ENCODE assay signal across 14 cellular contexts in genomic region chr12:89493650-89494302, GRCh38. TPM values are rescaled to one million over a fixed set of nuclear protein-coding genes. Genes with fewer than 3 reads are reported as not detected.
DNase-seq lines count a peak whose midpoint lies in the region; ATAC-seq and TF ChIP-seq lines count a peak whose summit lies in the region.
"Had no signal": no experiment of that assay in that cellular context is flagged by ENCODE, and none has a peak within 500 bp of the region (broad histone marks: within the 10 kb centered on the region; RNA-seq: fewer than 3 reads in every experiment).

No MANE protein-coding gene starts in this region.

- H3K4me1 Mint-ChIP-seq in activated naive CD4-positive, alpha-beta T cell treated with anti-CD3 and anti-CD28 coated beads, Interleukin-2, amount 10 ng/mL, durations not matched to agents 7 days and 5 days = peaks cover 14% of the 10 kb centered on the region
- peaks cover 25% of the 10 kb centered on the region for H3K4me1 Mint-ChIP-seq in activated naive CD8-positive, alpha-beta T cell treated with anti-CD3 and anti-CD28 coated beads, Interleukin-2, amount 50 U/mL, for 24 hours

- intact Hi-C loops in stomach (cut with DNase I; ENCODE audit: low total_unique reads) (no loop called here), upper lobe of right lung (cut with DNase I) (no loop called here)

- peaks cover 5 to 18% of the 10 kb centered on the region in 2 donors for H3K36me3 Mint-ChIP-seq in activated naive CD4-positive, alpha-beta T cell treated with anti-CD3 and anti-CD28 coated beads, Interleukin-2, amount 50 U/mL, for 72 hours
- H3K36me3 Mint-ChIP-seq in activated naive CD4-positive, alpha-beta T cell treated with anti-CD3 and anti-CD28 coated beads, Interleukin-2, amount 10 ng/mL, durations not matched to agents 7 days and 5 days = peaks cover 39% of the 10 kb centered on the region
- H3K36me3 Mint-ChIP-seq in activated naive CD8-positive, alpha-beta T cell treated with anti-CD3 and anti-CD28 coated beads, Interleukin-2, amount 50 U/mL, for 24 hours (ENCODE audit: low read depth) = peaks cover 19% of the 10 kb centered on the region

- no peak for TF ChIP-seq EP300 in stomach (IDR thresholded peaks at IDR 0.05)

- 47 to 64% (median 59%) methylated on average over 5 of the region's 5 CpGs for WGBS in stomach, 5 donors

- H3K9me3 ChIP-seq in stomach (no peaks in the 10 kb centered on the region), upper lobe of right lung (no peaks in the 10 kb centered on the region), WERI-Rb-1 (ENCODE audit: severe bottlenecking) (no peaks in the 10 kb centered on the region)
- H3K9me3 ChIP-seq: suprapubic skin had no signal

- no peak for TF ChIP-seq POLR2A in stomach (IDR thresholded peaks at IDR 0.05)

- no peak for DNase-seq in activated naive CD4-positive, alpha-beta T cell treated with anti-CD3 and anti-CD28 coated beads, Interleukin-2, amount 50 U/mL, for 72 hours (ENCODE audit: low spot score in 2 of 2)
- DNase-seq in activated naive CD4-positive, alpha-beta T cell treated with anti-CD3 and anti-CD28 coated beads, Interleukin-2, amount 10 ng/mL, durations not matched to agents 7 days and 5 days = no peak
- DNase-seq in KBM-7 (peak; percentile 53), stomach (no peak), upper lobe of right lung (no peak), NCI-H1105 treated with DMSO at 0.1 percent for 48 hours (lab: John Stamatoyannopoulos, UW) (no peak), WERI-Rb-1 (no peak)
- no peak for DNase-seq in activated naive CD8-positive, alpha-beta T cell treated with anti-CD3 and anti-CD28 coated beads, Interleukin-2, amount 50 U/mL, for 24 hours
- DNase-seq: activated CD8-positive, alpha-beta memory T cell treated with anti-CD3 and anti-CD28 coated beads, Interleukin-2, amount 50 U/mL, for 4 hours; AML-193; HFFc6; kidney; Right ventricle myocardium superior had no signal

- H3K27me3 ChIP-seq in stomach (no peaks in the 10 kb centered on the region), upper lobe of right lung (no peaks in the 10 kb centered on the region), WERI-Rb-1 (ENCODE audit: insufficient read depth, low read depth, severe bottlenecking) (no peaks in the 10 kb centered on the region)
- H3K27me3 ChIP-seq: suprapubic skin had no signal

- in situ Hi-C loops in KBM-7 (cut with MboI; ENCODE audit: low pct_unique_long_range_greater_than_20kb, low sequenced_read_pairs) = no loop called here

- H3K4me3 Mint-ChIP-seq in activated naive CD4-positive, alpha-beta T cell treated with anti-CD3 and anti-CD28 coated beads, Interleukin-2, amount 10 ng/mL, durations not matched to agents 7 days and 5 days = no peak overlapping the region
- H3K4me3 Mint-ChIP-seq in activated naive CD8-positive, alpha-beta T cell treated with anti-CD3 and anti-CD28 coated beads, Interleukin-2, amount 50 U/mL, for 24 hours = no peak overlapping the region

- H3K36me3 ChIP-seq in stomach (peaks cover 0 to 36% (median 30%) of the 10 kb centered on the region in 4 donors), upper lobe of right lung (peaks cover 5% of the 10 kb centered on the region), WERI-Rb-1 (no peaks in the 10 kb centered on the region; the same call in 1 of the 2 replicates)

- TF ChIP-seq CTCF in stomach (IDR thresholded peaks at IDR 0.05) = no peak
- no peak for TF ChIP-seq CTCF in upper lobe of right lung (IDR thresholded peaks at IDR 0.05)
- TF ChIP-seq CTCF in WERI-Rb-1 (IDR thresholded peaks at IDR 0.05; ENCODE audit: low read depth, low read length) = no peak

- no peaks in the 10 kb centered on the region for H3K27me3 Mint-ChIP-seq in activated naive CD4-positive, alpha-beta T cell treated with anti-CD3 and anti-CD28 coated beads, Interleukin-2, amount 10 ng/mL, durations not matched to agents 7 days and 5 days
- no peaks in the 10 kb centered on the region for H3K27me3 Mint-ChIP-seq in activated naive CD8-positive, alpha-beta T cell treated with anti-CD3 and anti-CD28 coated beads, Interleukin-2, amount 50 U/mL, for 24 hours

- CTCF ChIA-PET in activated naive CD4-positive, alpha-beta T cell treated with anti-CD3 and anti-CD28 coated beads, Interleukin-2, amount 10 ng/mL, durations not matched to agents 7 days and 5 days (lab: Charles Lee) = no interaction called here

- H3K4me1 ChIP-seq in stomach (peaks cover 10 to 35% (median 15%) of the 10 kb centered on the region in 4 donors), upper lobe of right lung (no peaks in the 10 kb centered on the region)
- H3K4me1 ChIP-seq: suprapubic skin had no signal

- H3K4me3 ChIP-seq in stomach = no peak overlapping the region
- H3K4me3 ChIP-seq in upper lobe of right lung = no peak overlapping the region
- H3K4me3 ChIP-seq in WERI-Rb-1 (ENCODE audit: low read depth, low read length) = no peak overlapping the region
- H3K4me3 ChIP-seq: suprapubic skin had no signal

- H3K27ac ChIP-seq in stomach (peak overlapping the region; percentile 37 to 81 (median 73)), upper lobe of right lung (no peak overlapping the region), WERI-Rb-1 (no peak overlapping the region)
- H3K27ac ChIP-seq: suprapubic skin had no signal

- no peaks in the 10 kb centered on the region for H3K9me3 Mint-ChIP-seq in activated naive CD4-positive, alpha-beta T cell treated with anti-CD3 and anti-CD28 coated beads, Interleukin-2, amount 50 U/mL, for 72 hours
- H3K9me3 Mint-ChIP-seq in activated naive CD4-positive, alpha-beta T cell treated with anti-CD3 and anti-CD28 coated beads, Interleukin-2, amount 10 ng/mL, durations not matched to agents 7 days and 5 days = no peaks in the 10 kb centered on the region
- no peaks in the 10 kb centered on the region for H3K9me3 Mint-ChIP-seq in activated naive CD8-positive, alpha-beta T cell treated with anti-CD3 and anti-CD28 coated beads, Interleukin-2, amount 50 U/mL, for 24 hours
- H3K9me3 Mint-ChIP-seq: HFFc6 had no signal

- no peak for ATAC-seq in activated naive CD4-positive, alpha-beta T cell treated with anti-CD3 and anti-CD28 coated beads, Interleukin-2, amount 50 U/mL, for 72 hours
- ATAC-seq in activated naive CD8-positive, alpha-beta T cell treated with anti-CD3 and anti-CD28 coated beads, Interleukin-2, amount 50 U/mL, for 24 hours = no peak
- no peak for ATAC-seq in upper lobe of right lung

- H3K27ac Mint-ChIP-seq in activated naive CD4-positive, alpha-beta T cell treated with anti-CD3 and anti-CD28 coated beads, Interleukin-2, amount 50 U/mL, for 72 hours = peak overlapping the region; percentile 82 to 93
- H3K27ac Mint-ChIP-seq in activated naive CD4-positive, alpha-beta T cell treated with anti-CD3 and anti-CD28 coated beads, Interleukin-2, amount 10 ng/mL, durations not matched to agents 7 days and 5 days = no peak overlapping the region
- H3K27ac Mint-ChIP-seq in activated naive CD8-positive, alpha-beta T cell treated with anti-CD3 and anti-CD28 coated beads, Interleukin-2, amount 50 U/mL, for 24 hours = peak overlapping the region; percentile 93

RNA-seq across cellular contexts. Expression of gene GALNT4, which starts 30.8 kb away (rescaled TPM):
- total RNA-seq in activated naive CD4-positive, alpha-beta T cell treated with anti-CD3 and anti-CD28 coated beads, Interleukin-2, amount 50 U/mL, for 72 hours = 1 to 10 TPM; 3.0 to 6.5 TPM
- total RNA-seq in stomach = 100 to 1,000 TPM in 1 of 5 donors, 10 to 100 TPM in 2, 1 to 10 TPM in 1, under 1 TPM in 1; 0.45 to 111 (median 12.2) TPM
- 1 to 10 TPM; 2.6 to 6.8 (median 3.1) TPM for polyA plus RNA-seq in stomach
- 7.8 TPM for total RNA-seq in upper lobe of right lung

RNA-seq across cellular contexts. Expression of gene POC1B, which starts 32.1 kb away (rescaled TPM):
- 10 to 100 TPM; 18.3 to 35.8 TPM for total RNA-seq in activated naive CD4-positive, alpha-beta T cell treated with anti-CD3 and anti-CD28 coated beads, Interleukin-2, amount 50 U/mL, for 72 hours
- 10 to 100 TPM in 4 of 5 donors, 1 to 10 TPM in 1; 1.7 to 68.3 (median 55.8) TPM for total RNA-seq in stomach
- polyA plus RNA-seq in stomach = 10 to 100 TPM in 2 of 3 donors, 1 to 10 TPM in 1; 7.1 to 14.4 (median 12.5) TPM
- total RNA-seq in upper lobe of right lung = 15.8 TPM

Comparison
In these comparisons a context has a peak if more than half of its experiments do, and no peak if none do; other contexts are left out.
1. H3K27ac ChIP-seq: peak in stomach (5 of 5); none in upper lobe of right lung (single experiment) and WERI-Rb-1 (single experiment).